In the genomic region with DNA sequence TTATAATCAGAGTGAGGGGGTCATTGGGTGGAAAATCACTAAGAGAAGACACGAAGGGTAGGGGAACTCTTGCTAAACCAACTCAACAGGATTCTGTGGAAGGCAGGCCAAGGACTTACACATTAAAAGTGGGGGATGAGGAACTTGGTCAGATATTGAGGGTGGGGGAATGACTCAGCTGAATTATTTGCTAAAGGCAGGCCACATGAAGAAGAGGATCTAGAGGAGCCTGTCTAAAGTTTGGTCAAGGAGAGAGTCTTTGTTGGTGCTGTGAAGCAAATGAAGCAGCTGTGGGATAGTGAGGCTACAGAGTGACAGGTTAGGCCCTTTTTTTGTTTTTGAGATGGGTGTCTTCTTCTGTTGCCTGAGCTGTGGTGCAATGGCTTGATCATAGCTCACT, we compare ENCODE assay signal across 2 cellular contexts.
TF ChIP-seq lines count a peak whose summit lies in the region.

No MANE protein-coding gene starts in this region.

TF ChIP-seq in HCT116, 20 proteins besides CTCF, POLR2A, EP300 and RAD21 (continued from another document):
- TF ChIP-seq, protein P1, sequence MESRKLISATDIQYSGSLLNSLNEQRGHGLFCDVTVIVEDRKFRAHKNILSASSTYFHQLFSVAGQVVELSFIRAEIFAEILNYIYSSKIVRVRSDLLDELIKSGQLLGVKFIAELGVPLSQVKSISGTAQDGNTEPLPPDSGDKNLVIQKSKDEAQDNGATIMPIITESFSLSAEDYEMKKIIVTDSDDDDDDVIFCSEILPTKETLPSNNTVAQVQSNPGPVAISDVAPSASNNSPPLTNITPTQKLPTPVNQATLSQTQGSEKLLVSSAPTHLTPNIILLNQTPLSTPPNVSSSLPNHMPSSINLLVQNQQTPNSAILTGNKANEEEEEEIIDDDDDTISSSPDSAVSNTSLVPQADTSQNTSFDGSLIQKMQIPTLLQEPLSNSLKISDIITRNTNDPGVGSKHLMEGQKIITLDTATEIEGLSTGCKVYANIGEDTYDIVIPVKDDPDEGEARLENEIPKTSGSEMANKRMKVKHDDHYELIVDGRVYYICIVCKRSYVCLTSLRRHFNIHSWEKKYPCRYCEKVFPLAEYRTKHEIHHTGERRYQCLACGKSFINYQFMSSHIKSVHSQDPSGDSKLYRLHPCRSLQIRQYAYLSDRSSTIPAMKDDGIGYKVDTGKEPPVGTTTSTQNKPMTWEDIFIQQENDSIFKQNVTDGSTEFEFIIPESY (IDR thresholded peaks at IDR 0.05; ENCODE audit: extremely low read depth, insufficient replicate concordance, low read length) = no peak
- no peak for TF ChIP-seq FOSL1 (IDR thresholded peaks at IDR 0.05; ENCODE audit: low read depth)

TF ChIP-seq in K562, 482 proteins besides CTCF, POLR2A, EP300 and RAD21 (continued from another document and continues in another):
- no peak for TF ChIP-seq ETV5 (CRISPR knock-in tag; IDR thresholded peaks at IDR 0.05; ENCODE audit: low read depth)
- TF ChIP-seq ZNF75A (CRISPR knock-in tag; IDR thresholded peaks at IDR 0.05) = no peak
- TF ChIP-seq, protein P2, sequence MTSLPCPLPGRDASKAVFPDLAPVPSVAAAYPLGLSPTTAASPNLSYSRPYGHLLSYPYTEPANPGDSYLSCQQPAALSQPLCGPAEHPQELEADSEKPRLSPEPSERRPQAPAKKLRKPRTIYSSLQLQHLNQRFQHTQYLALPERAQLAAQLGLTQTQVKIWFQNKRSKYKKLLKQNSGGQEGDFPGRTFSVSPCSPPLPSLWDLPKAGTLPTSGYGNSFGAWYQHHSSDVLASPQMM (CRISPR knock-in tag; IDR thresholded peaks at IDR 0.05) = no peak
- TF ChIP-seq TRIM24 (IDR thresholded peaks at IDR 0.05) = peak in 1 of 2 experiments; percentile 65; a peak in 2 of 4 replicates
- TF ChIP-seq, protein P3, sequence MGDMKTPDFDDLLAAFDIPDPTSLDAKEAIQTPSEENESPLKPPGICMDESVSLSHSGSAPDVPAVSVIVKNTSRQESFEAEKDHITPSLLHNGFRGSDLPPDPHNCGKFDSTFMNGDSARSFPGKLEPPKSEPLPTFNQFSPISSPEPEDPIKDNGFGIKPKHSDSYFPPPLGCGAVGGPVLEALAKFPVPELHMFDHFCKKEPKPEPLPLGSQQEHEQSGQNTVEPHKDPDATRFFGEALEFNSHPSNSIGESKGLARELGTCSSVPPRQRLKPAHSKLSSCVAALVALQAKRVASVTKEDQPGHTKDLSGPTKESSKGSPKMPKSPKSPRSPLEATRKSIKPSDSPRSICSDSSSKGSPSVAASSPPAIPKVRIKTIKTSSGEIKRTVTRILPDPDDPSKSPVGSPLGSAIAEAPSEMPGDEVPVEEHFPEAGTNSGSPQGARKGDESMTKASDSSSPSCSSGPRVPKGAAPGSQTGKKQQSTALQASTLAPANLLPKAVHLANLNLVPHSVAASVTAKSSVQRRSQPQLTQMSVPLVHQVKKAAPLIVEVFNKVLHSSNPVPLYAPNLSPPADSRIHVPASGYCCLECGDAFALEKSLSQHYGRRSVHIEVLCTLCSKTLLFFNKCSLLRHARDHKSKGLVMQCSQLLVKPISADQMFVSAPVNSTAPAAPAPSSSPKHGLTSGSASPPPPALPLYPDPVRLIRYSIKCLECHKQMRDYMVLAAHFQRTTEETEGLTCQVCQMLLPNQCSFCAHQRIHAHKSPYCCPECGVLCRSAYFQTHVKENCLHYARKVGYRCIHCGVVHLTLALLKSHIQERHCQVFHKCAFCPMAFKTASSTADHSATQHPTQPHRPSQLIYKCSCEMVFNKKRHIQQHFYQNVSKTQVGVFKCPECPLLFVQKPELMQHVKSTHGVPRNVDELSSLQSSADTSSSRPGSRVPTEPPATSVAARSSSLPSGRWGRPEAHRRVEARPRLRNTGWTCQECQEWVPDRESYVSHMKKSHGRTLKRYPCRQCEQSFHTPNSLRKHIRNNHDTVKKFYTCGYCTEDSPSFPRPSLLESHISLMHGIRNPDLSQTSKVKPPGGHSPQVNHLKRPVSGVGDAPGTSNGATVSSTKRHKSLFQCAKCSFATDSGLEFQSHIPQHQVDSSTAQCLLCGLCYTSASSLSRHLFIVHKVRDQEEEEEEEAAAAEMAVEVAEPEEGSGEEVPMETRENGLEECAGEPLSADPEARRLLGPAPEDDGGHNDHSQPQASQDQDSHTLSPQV (IDR thresholded peaks at IDR 0.05) = peak; percentile 93
- no peak for TF ChIP-seq NR2C2 (CRISPR knock-in tag; IDR thresholded peaks at IDR 0.05)
- peak; percentile 37; the same call in 1 of the 2 replicates for TF ChIP-seq NR2C2 (tag; IDR thresholded peaks at IDR 0.05)
- TF ChIP-seq L3MBTL2 (IDR thresholded peaks at IDR 0.05) = peak; percentile 88
- peak; percentile 93 for TF ChIP-seq ZNF316 (IDR thresholded peaks at IDR 0.05)
- TF ChIP-seq MAFG (tag; conservative IDR thresholded peaks at IDR 0.05) = peak; percentile 98
- TF ChIP-seq, protein P4, sequence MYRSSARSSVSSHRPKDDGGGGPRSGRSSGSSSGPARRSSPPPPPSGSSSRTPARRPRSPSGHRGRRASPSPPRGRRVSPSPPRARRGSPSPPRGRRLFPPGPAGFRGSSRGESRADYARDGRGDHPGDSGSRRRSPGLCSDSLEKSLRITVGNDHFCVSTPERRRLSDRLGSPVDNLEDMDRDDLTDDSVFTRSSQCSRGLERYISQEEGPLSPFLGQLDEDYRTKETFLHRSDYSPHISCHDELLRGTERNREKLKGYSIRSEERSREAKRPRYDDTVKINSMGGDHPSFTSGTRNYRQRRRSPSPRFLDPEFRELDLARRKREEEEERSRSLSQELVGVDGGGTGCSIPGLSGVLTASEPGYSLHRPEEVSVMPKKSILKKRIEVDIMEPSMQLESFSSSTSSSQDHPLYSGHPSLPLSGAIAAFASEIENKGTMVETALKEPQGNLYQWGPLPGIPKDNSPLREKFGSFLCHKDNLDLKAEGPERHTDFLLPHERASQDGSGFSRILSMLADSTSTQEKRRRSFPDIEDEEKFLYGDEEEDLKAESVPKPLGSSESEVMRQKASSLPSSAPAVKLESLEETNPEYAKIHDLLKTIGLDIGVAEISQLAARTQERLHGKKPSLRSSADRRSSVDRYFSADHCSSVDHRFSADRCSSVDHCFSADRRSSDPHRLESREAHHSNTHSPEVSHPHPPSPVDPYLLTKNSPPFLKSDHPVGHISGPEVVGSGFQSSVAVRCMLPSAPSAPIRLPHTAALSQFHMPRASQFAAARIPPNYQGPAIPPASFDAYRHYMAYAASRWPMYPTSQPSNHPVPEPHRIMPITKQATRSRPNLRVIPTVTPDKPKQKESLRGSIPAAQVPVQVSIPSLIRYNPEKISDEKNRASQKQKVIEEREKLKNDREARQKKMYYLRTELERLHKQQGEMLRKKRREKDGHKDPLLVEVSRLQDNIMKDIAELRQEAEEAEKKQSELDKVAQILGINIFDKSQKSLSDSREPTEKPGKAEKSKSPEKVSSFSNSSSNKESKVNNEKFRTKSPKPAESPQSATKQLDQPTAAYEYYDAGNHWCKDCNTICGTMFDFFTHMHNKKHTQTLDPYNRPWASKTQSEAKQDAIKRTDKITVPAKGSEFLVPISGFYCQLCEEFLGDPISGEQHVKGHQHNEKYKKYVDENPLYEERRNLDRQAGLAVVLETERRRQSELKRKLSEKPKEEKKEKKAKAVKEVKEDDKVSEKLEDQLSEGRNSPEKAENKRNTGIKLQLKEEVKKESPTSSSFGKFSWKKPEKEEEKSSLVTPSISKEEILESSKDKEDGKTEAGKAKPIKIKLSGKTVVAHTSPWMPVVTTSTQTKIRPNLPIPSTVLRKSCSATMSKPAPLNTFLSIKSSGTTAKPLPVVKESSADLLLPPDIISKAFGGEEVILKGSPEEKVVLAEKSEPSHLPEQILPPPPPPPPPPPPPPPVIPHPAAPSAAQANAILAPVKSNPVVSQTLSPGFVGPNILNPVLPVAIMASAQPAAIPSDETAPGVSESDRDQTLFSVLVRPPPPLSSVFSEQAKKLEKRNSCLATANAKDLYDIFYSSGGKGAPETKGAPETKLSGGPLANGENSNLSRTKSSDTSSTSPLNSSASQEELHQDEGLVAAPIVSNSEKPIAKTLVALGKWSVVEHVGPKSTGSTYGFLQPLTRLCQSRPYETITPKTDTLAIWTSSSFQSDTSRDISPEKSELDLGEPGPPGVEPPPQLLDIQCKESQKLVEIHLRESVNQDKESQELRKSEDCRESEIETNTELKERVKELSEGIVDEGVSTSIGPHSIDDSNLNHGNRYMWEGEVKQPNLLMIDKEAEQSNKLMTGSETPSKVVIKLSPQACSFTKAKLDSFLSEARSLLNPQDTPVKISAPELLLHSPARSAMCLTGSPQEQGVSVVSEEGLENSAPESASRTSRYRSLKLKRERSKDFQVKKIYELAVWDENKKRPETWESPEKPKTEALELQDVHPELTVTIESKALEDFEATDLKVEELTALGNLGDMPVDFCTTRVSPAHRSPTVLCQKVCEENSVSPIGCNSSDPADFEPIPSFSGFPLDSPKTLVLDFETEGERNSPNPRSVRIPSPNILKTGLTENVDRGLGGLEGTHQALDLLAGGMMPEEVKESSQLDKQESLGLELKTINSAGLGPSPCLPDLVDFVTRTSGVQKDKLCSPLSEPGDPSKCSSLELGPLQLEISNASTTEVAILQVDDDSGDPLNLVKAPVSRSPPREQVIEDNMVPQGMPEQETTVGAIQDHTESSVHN (IDR thresholded peaks at IDR 0.05; ENCODE audit: borderline replicate concordance in 1 of 2, low read depth in 1 of 2) = peak in 1 of 2 experiments; percentile 29; a peak in 1 of 4 replicates
- TF ChIP-seq PHF21A (IDR thresholded peaks at IDR 0.05; ENCODE audit: borderline replicate concordance, low read depth) = no peak
- peak in 1 of 2 experiments; percentile 16; a peak in 1 of 4 replicates for TF ChIP-seq KDM1A (IDR thresholded peaks at IDR 0.05)
- TF ChIP-seq, protein P5, sequence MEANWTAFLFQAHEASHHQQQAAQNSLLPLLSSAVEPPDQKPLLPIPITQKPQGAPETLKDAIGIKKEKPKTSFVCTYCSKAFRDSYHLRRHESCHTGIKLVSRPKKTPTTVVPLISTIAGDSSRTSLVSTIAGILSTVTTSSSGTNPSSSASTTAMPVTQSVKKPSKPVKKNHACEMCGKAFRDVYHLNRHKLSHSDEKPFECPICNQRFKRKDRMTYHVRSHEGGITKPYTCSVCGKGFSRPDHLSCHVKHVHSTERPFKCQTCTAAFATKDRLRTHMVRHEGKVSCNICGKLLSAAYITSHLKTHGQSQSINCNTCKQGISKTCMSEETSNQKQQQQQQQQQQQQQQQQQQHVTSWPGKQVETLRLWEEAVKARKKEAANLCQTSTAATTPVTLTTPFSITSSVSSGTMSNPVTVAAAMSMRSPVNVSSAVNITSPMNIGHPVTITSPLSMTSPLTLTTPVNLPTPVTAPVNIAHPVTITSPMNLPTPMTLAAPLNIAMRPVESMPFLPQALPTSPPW (CRISPR knock-in tag; IDR thresholded peaks at IDR 0.05) = peak; percentile 52; the same call in 1 of the 2 replicates
- peak; percentile 79 for TF ChIP-seq DPF2 (IDR thresholded peaks at IDR 0.05)
- peak; percentile 95 for TF ChIP-seq MAFF (IDR thresholded peaks at IDR 0.05; ENCODE audit: low read length)
- TF ChIP-seq ZNF644 (tag; IDR thresholded peaks at IDR 0.05; ENCODE audit: low read depth) = peak; percentile 62; the same call in 1 of the 2 replicates
- TF ChIP-seq, protein P6, sequence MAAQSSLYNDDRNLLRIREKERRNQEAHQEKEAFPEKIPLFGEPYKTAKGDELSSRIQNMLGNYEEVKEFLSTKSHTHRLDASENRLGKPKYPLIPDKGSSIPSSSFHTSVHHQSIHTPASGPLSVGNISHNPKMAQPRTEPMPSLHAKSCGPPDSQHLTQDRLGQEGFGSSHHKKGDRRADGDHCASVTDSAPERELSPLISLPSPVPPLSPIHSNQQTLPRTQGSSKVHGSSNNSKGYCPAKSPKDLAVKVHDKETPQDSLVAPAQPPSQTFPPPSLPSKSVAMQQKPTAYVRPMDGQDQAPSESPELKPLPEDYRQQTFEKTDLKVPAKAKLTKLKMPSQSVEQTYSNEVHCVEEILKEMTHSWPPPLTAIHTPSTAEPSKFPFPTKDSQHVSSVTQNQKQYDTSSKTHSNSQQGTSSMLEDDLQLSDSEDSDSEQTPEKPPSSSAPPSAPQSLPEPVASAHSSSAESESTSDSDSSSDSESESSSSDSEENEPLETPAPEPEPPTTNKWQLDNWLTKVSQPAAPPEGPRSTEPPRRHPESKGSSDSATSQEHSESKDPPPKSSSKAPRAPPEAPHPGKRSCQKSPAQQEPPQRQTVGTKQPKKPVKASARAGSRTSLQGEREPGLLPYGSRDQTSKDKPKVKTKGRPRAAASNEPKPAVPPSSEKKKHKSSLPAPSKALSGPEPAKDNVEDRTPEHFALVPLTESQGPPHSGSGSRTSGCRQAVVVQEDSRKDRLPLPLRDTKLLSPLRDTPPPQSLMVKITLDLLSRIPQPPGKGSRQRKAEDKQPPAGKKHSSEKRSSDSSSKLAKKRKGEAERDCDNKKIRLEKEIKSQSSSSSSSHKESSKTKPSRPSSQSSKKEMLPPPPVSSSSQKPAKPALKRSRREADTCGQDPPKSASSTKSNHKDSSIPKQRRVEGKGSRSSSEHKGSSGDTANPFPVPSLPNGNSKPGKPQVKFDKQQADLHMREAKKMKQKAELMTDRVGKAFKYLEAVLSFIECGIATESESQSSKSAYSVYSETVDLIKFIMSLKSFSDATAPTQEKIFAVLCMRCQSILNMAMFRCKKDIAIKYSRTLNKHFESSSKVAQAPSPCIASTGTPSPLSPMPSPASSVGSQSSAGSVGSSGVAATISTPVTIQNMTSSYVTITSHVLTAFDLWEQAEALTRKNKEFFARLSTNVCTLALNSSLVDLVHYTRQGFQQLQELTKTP (IDR thresholded peaks at IDR 0.05; ENCODE audit: low read depth in 1 of 2, partially characterized antibody in 2 of 2) = peak in 1 of 2 experiments; percentile 17
- TF ChIP-seq SMAD1 (IDR thresholded peaks at IDR 0.05; ENCODE audit: low read depth, low read length, partially characterized antibody) = no peak
- peak; percentile 83 for TF ChIP-seq SMARCA4 (IDR thresholded peaks at IDR 0.05)
- TF ChIP-seq, protein P7, sequence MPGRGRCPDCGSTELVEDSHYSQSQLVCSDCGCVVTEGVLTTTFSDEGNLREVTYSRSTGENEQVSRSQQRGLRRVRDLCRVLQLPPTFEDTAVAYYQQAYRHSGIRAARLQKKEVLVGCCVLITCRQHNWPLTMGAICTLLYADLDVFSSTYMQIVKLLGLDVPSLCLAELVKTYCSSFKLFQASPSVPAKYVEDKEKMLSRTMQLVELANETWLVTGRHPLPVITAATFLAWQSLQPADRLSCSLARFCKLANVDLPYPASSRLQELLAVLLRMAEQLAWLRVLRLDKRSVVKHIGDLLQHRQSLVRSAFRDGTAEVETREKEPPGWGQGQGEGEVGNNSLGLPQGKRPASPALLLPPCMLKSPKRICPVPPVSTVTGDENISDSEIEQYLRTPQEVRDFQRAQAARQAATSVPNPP (IDR thresholded peaks at IDR 0.05; ENCODE audit: borderline replicate concordance, insufficient read depth, insufficient read length) = no peak
- TF ChIP-seq ZNF589 (CRISPR knock-in tag; IDR thresholded peaks at IDR 0.05; ENCODE audit: low read depth) = peak; percentile 72; the same call in 1 of the 2 replicates
- TF ChIP-seq, protein P8, sequence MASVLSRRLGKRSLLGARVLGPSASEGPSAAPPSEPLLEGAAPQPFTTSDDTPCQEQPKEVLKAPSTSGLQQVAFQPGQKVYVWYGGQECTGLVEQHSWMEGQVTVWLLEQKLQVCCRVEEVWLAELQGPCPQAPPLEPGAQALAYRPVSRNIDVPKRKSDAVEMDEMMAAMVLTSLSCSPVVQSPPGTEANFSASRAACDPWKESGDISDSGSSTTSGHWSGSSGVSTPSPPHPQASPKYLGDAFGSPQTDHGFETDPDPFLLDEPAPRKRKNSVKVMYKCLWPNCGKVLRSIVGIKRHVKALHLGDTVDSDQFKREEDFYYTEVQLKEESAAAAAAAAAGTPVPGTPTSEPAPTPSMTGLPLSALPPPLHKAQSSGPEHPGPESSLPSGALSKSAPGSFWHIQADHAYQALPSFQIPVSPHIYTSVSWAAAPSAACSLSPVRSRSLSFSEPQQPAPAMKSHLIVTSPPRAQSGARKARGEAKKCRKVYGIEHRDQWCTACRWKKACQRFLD (CRISPR knock-in tag; IDR thresholded peaks at IDR 0.05) = 0 out of 2 replicates have a peak, but pooled peaks have one; percentile 72
- TF ChIP-seq PTRF (tag; IDR thresholded peaks at IDR 0.05) = 0 out of 2 replicates have a peak, but pooled peaks have one; percentile 33
